In the genomic region with DNA sequence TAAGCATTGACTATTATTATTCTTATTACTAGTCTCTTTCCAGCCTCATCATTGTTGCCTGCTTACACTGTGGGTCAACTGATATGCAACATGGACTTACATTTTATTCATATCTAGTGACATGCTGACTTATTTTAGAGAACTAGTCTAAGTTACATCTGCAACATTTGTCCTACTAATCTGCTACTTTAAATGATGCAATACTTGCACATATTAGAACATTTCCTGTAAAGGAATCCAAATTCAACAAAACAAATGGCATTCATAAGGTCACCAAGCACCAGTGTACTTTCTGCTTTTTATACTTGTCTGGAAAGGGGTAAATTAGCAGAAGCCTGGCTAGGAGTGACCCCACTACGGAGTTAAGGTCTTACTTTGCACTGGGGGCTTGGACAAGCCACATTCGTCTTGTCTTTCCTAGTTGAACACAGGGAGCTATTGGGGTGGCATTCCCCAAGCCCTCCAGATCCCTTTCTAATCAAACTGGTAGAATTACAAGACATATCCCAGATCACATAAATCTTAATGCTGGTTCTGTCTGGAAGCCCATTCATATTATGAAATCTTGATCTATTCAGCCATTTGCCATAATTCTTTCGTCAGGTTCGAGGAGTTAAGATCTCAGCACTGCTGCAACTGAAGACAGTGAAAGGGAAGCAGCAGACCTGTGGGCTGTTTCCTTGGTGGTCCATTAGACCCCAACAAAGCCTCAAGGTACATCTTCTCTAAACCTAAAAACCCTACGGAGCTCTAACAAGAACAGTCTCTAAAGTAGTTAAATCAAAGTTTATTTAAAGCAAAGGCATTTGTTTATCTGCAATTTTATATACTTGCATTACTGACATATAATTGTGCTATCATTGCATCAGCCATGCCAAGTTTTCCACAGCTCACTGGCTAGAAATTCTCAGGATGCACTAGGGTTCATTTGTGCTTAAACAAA, we compare ENCODE assay signal across 8 cellular contexts. TPM values are rescaled to one million over a fixed set of nuclear protein-coding genes. Genes with fewer than 3 reads are reported as not detected.
A peak's percentile ranks its signal among the peaks of the same experiment; 100 is the strongest.
DNase-seq lines count a peak whose midpoint lies in the region; ATAC-seq, FAIRE-seq and TF ChIP-seq lines count a peak whose summit lies in the region.

No MANE protein-coding gene starts in this region.

- peak overlapping the region; percentile 91 for H3K27ac ChIP-seq in muscle layer of duodenum (ENCODE audit: low read length)

- H3K36me3 ChIP-seq in bronchial epithelial cell (ENCODE audit: control insufficient read depth, insufficient read depth, low read length) (no peaks in the 10 kb centered on the region), muscle layer of duodenum (ENCODE audit: control insufficient read depth in 1 of 2, insufficient read depth in 2 of 2, low read length in 2 of 2) (no peaks in the 10 kb centered on the region)

- peaks cover 19 to 22% of the 10 kb centered on the region in 2 donors for H3K4me1 ChIP-seq in muscle layer of duodenum (ENCODE audit: control insufficient read depth in 1 of 2, insufficient read depth in 2 of 2, low read length in 2 of 2)

- no peak for ATAC-seq in HG03378 (IDR thresholded peaks at IDR 0.05; ENCODE audit: unreplicated experiment)

- no peak for TF ChIP-seq CTCF in AG09319 (IDR thresholded peaks at IDR 0.05; ENCODE audit: low read depth, low read length)
- TF ChIP-seq CTCF in bronchial epithelial cell (IDR thresholded peaks at IDR 0.05; ENCODE audit: insufficient read depth, low read length, severe bottlenecking) = no peak

- H3K4me3 ChIP-seq in bronchial epithelial cell (ENCODE audit: low read depth, low read length) = no peak overlapping the region
- no peak overlapping the region for H3K4me3 ChIP-seq in muscle layer of duodenum (ENCODE audit: low read depth in 1 of 2, low read length in 2 of 2)

- FAIRE-seq in bronchial epithelial cell (lab: Jason Lieb, UNC) = no peak

- H3K27me3 ChIP-seq in bronchial epithelial cell (ENCODE audit: control insufficient read depth, insufficient read depth, low read length) (no peaks in the 10 kb centered on the region), muscle layer of duodenum (ENCODE audit: low read depth, low read length) (no peaks in the 10 kb centered on the region)

- DNase-seq in AG09319 (ENCODE audit: extremely low read depth, low read depth) (peak; percentile 72), M059J (ENCODE audit: low read depth) (peak; percentile 30), bronchial epithelial cell (ENCODE audit: low read depth) (peak; percentile 54), hypothalamus (lab: John Stamatoyannopoulos, UW) (no peak), KG1 (lab: John Stamatoyannopoulos, UW) (no peak), GM19238 (ENCODE audit: insufficient read length, low spot score) (no peak)

- no peaks in the 10 kb centered on the region for H3K9me3 ChIP-seq in muscle layer of duodenum (ENCODE audit: control insufficient read depth in 1 of 2, low read length in 2 of 2)

RNA-seq across cellular contexts. Expression of a gene that starts 49.9 kb away (rescaled TPM):
- 198 and 249 TPM in 2 replicates for total RNA-seq in M059J (2014; rRNA removed; shearing (Covaris generic))
- 106 and 162 TPM in 2 replicates for total RNA-seq in bronchial epithelial cell

Comparison
In these comparisons a context has a peak if more than half of its experiments do, and no peak if none do; other contexts are left out.
1. DNase-seq: peak in AG09319 (single experiment), M059J (single experiment) and bronchial epithelial cell (single experiment); none in hypothalamus (0 of 51), KG1 (single experiment) and GM19238 (single experiment).